In the genomic region with DNA sequence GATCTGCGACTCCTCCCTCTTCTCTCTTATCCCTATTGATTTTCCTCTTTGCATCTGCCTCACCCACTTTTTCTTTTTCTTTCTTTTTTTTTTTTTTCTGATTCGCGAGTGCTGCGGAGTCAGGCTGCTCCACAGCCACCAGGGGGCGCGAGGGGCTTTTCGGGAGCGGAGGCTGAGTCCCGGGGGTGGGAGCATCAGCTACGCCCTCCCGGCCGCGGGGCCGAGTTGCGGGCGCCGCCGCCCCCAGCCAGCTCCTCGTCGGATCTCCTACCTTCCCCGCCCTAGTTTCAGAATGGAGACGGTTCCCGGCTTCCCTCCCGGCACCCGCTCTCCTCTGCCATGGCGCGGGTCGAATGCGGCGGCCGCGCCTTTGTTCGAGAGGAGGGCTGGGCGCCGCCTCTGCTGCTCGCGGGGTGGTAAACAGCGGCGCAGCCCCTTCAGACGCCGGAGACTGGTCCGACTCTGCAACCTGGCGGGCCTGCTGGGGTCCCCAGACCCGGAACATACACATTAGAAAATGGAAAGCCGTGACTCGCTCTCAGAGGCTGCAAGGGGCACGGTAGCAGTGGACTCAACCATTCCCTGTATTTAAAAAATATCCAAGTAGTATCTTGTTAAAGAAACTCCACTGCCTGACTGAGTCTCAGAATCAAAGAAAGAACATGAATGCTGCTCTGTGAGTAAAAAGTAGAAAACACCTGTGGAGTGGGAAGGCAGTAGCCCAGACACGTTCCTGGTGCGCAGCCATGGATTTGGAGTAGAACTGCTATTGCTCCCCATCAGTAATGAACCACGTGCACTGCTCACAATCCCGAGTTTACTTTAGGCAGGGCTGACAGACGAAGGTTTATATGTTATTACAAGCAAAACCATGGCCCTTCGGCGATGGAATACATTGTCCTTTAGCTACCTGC, we compare ENCODE assay signal across 8 cellular contexts. TPM values are rescaled to one million over a fixed set of nuclear protein-coding genes. Genes with fewer than 3 reads are reported as not detected.
DNase-seq lines count a peak whose midpoint lies in the region; ATAC-seq, FAIRE-seq and TF ChIP-seq lines count a peak whose summit lies in the region.

No MANE protein-coding gene starts in this region.

- peak; percentile 61 for DNase-seq in SIG-M5 treated with dmso at 0.1 percent for 504 hours (lab: John Stamatoyannopoulos, UW; ENCODE audit: unreplicated experiment)
- DNase-seq in SIG-M5 (lab: John Stamatoyannopoulos, UW), result no peak
- DNase-seq in NCI-H2029 treated with DMSO at 0.1 percent for 48 hours (lab: John Stamatoyannopoulos, UW), result peak; percentile 63
- peak; percentile 61 to 82 for DNase-seq in breast epithelium (ENCODE audit: low spot score in 2 of 2)
- peak; percentile 51 to 65 (median 59) for DNase-seq in immature natural killer cell
- peak; percentile 67 for DNase-seq in small intestine

- peak; percentile 85 for ATAC-seq in HG03039 (IDR thresholded peaks at IDR 0.05; ENCODE audit: unreplicated experiment)

- H3K27me3 ChIP-seq in breast epithelium (no peaks in the 10 kb centered on the region), small intestine (ENCODE audit: control insufficient read depth in 2 of 2, insufficient read depth in 2 of 2, low read length in 2 of 2) (peaks cover 5 to 8% of the 10 kb centered on the region in 2 donors)

- peak overlapping the region; percentile 85 to 95 (median 92) for H3K4me3 Mint-ChIP-seq in immature natural killer cell

- H3K27ac ChIP-seq in breast epithelium, result peak overlapping the region; percentile 82 to 94
- peak overlapping the region in 1 of 2 donors; percentile 87 for H3K27ac ChIP-seq in small intestine (ENCODE audit: low read depth in 1 of 2, low read length in 1 of 2)

- peak; percentile 84 for TF ChIP-seq CTCF in WI38 (IDR thresholded peaks at IDR 0.05; ENCODE audit: low read depth, low read length)
- peak; percentile 81 to 97 (median 88) for TF ChIP-seq CTCF in breast epithelium (IDR thresholded peaks at IDR 0.05)

- H3K9me3 Mint-ChIP-seq in immature natural killer cell, result no peaks in the 10 kb centered on the region

- no peaks in the 10 kb centered on the region for H3K36me3 ChIP-seq in breast epithelium
- no peaks in the 10 kb centered on the region for H3K36me3 ChIP-seq in small intestine (ENCODE audit: control insufficient read depth in 2 of 2, insufficient read depth in 2 of 2, low read length in 2 of 2)

- peaks cover 15 to 38% (median 16%) of the 10 kb centered on the region in 3 donors for H3K27me3 Mint-ChIP-seq in immature natural killer cell (ENCODE audit: low read depth in 3 of 3)

- intact Hi-C loops in breast epithelium (cut with DNase I; ENCODE audit: low total_unique reads), result no loop called here

- TF ChIP-seq POLR2A in breast epithelium (IDR thresholded peaks at IDR 0.05), result no peak

- H3K9me3 ChIP-seq in breast epithelium, result no peaks in the 10 kb centered on the region
- H3K9me3 ChIP-seq in small intestine (ENCODE audit: control insufficient read depth, low read depth), result no peaks in the 10 kb centered on the region

- H3K4me3 ChIP-seq in WI38 (ENCODE audit: low read depth, low read length) (peak overlapping the region; percentile 88), breast epithelium (peak overlapping the region; percentile 74 to 93 (median 89)), small intestine (ENCODE audit: low read depth in 1 of 2, low read length in 2 of 2) (peak overlapping the region; percentile 22 to 39)

- H3K36me3 Mint-ChIP-seq in immature natural killer cell, result no peaks in the 10 kb centered on the region

- FAIRE-seq in small intestine (lab: Jason Lieb, UNC), result no peak

- H3K4me1 Mint-ChIP-seq in immature natural killer cell, result peaks cover 13 to 32% of the 10 kb centered on the region in 2 donors

- 2 to 4% (median 3%) methylated on average over 47 to 54 of the region's 54 CpGs for WGBS in small intestine, 3 donors

- H3K27ac Mint-ChIP-seq in immature natural killer cell, result peak overlapping the region in 2 of 6 donors; percentile 51 to 62

- H3K4me1 ChIP-seq in breast epithelium (peaks cover 0 to 2% of the 10 kb centered on the region in 2 donors), small intestine (ENCODE audit: control insufficient read depth in 2 of 2, insufficient read depth in 1 of 2, low read depth in 1 of 2, low read length in 1 of 2) (no peaks in the 10 kb centered on the region)

RNA-seq across cellular contexts. Expression of gene DPYSL3, which starts 55.7 kb away (rescaled TPM):
- total RNA-seq in breast epithelium, result 10 to 100 TPM; 34.4 to 73.1 (median 34.7) TPM
- polyA plus RNA-seq in immature natural killer cell (not detected), small intestine (10 to 100 TPM in 2 of 3 donors, 1 to 10 TPM in 1; 2.2 to 32.0 (median 11.6) TPM)

Comparison
In these comparisons a context has a peak if more than half of its experiments do, and no peak if none do; other contexts are left out.
1. H3K4me3 ChIP-seq: peak in every context shown above with its lines; median percentile 89 in breast epithelium; 88 in WI38; 30 in small intestine.